Comparison of ENCODE assay signal across 22 cellular contexts in genomic region chr14:73998736-73999135, GRCh38. TPM values are rescaled to one million over a fixed set of nuclear protein-coding genes. Genes with fewer than 3 reads are reported as not detected.
A peak's percentile ranks its signal among the peaks of the same experiment; 100 is the strongest.
DNase-seq lines count a peak whose midpoint lies in the region; ATAC-seq, FAIRE-seq and TF ChIP-seq lines count a peak whose summit lies in the region.
"Had no signal": no experiment of that assay in that cellular context is flagged by ENCODE, and none has a peak within 500 bp of the region (broad histone marks: within the 10 kb centered on the region; RNA-seq: fewer than 3 reads in every experiment).

No MANE protein-coding gene starts in this region.

- H3K27me3 ChIP-seq in mammary epithelial cell (ENCODE audit: insufficient read depth, low read length) (no peaks in the 10 kb centered on the region), HepG2 (ENCODE audit: control insufficient read depth in 1 of 2, insufficient read depth in 2 of 2, low read length in 2 of 2) (no peaks in the 10 kb centered on the region), heart right ventricle (no peaks in the 10 kb centered on the region)

- H3K27me3 Mint-ChIP-seq in MCF 10A (ENCODE audit: insufficient read depth, unreplicated experiment) = no peaks in the 10 kb centered on the region
- no peaks in the 10 kb centered on the region for H3K27me3 Mint-ChIP-seq in nephron progenitor cell (ENCODE audit: low read depth, poor library complexity)

- H3K9me3 Mint-ChIP-seq in MCF 10A (ENCODE audit: unreplicated experiment) = no peaks in the 10 kb centered on the region
- H3K9me3 Mint-ChIP-seq in nephron progenitor cell = no peaks in the 10 kb centered on the region
- H3K9me3 Mint-ChIP-seq: CD8-positive, alpha-beta T cell had no signal

- POLR2A ChIA-PET in MCF 10A (lab: Yijun Ruan, JAX) (no interaction called here), HepG2 (lab: Yijun Ruan, JAX) (interaction anchor here (1.0 to 5.4 kb wide), 4 partner anchors 15 to 147 kb away, joined by 3 to 70 read pairs (median 30); partner anchors contain the start of genes BBOF1, ENTPD5, PTGR2 and ZNF410)

- 0 out of 4 replicates have a peak, but pooled peaks of 1 of the 2 experiments have one; percentile 17 for TF ChIP-seq POLR2A in HepG2 (IDR thresholded peaks at IDR 0.05; ENCODE audit: insufficient read depth in 1 of 2, low read depth in 2 of 2, low read length in 2 of 2)

- ATAC-seq in HepG2 = peak; percentile 3; the same call in 1 of the 3 replicates
- ATAC-seq in heart right ventricle = no peak
- ATAC-seq: CD8-positive, alpha-beta T cell; Panc1 had no signal

- H4K20me1 ChIP-seq in mammary epithelial cell (ENCODE audit: insufficient read depth, low read length) (no peaks in the 10 kb centered on the region), HepG2 (ENCODE audit: insufficient read depth, low read length) (no peaks in the 10 kb centered on the region)

- H3K4me3 ChIP-seq in mammary epithelial cell (replicated peaks in 1 of 3; ENCODE audit: insufficient read depth in 1 of 3, low read depth in 2 of 3, low read length in 3 of 3) (no peak overlapping the region), HepG2 (replicated peaks in 1 of 3; ENCODE audit: insufficient read depth in 1 of 3, low read depth in 2 of 3, low read length in 3 of 3) (peak overlapping the region; percentile 23 to 53 (median 30); a peak in 5 of 6 replicates), heart right ventricle (no peak overlapping the region)

- dilution Hi-C loops in mammary epithelial cell (cut with HindIII; ENCODE audit: low sequenced_read_pairs) = loop anchor here (5.0 kb wide), 1 partner anchor 36 kb away; no protein-coding TSS in a partner anchor

- H3K27ac ChIP-seq in mammary epithelial cell (ENCODE audit: insufficient read depth, low read depth, low read length) = no peak overlapping the region
- H3K27ac ChIP-seq in HepG2 (ENCODE audit: extremely low read length, insufficient read depth, low read length) = peak overlapping the region; percentile 95
- H3K27ac ChIP-seq in heart right ventricle = no peak overlapping the region
- H3K27ac ChIP-seq: KMS-11 had no signal

- H3K9ac ChIP-seq in mammary epithelial cell (ENCODE audit: insufficient read depth, low read length) (no peak overlapping the region), HepG2 (ENCODE audit: insufficient read depth, low read depth, low read length) (peak overlapping the region; percentile 65)
- H3K9ac ChIP-seq: KMS-11 had no signal

- H3K27ac Mint-ChIP-seq in MCF 10A (ENCODE audit: low read depth, unreplicated experiment) (peak overlapping the region; percentile 52), nephron progenitor cell (peak overlapping the region; percentile 77)
- H3K27ac Mint-ChIP-seq: CD8-positive, alpha-beta T cell had no signal

- H3K4me1 Mint-ChIP-seq in MCF 10A (ENCODE audit: insufficient read depth, unreplicated experiment) (no peaks in the 10 kb centered on the region), nephron progenitor cell (peaks cover 36% of the 10 kb centered on the region)

- no peak overlapping the region for H3K4me2 ChIP-seq in mammary epithelial cell (ENCODE audit: insufficient read depth, low read depth, low read length)
- peak overlapping the region; percentile 82 for H3K4me2 ChIP-seq in HepG2 (ENCODE audit: low read depth, low read length)
- H3K4me2 ChIP-seq: KMS-11 had no signal

- intact Hi-C loops in MCF 10A (cut with micrococcal nuclease) = no loop called here
- intact Hi-C loops in mammary epithelial cell (cut with micrococcal nuclease) = no loop called here
- intact Hi-C loops in HepG2 (cut with micrococcal nuclease; ENCODE audit: unreplicated experiment) = loop anchor here (5.0 kb wide), 1 partner anchor 39 kb away; no protein-coding TSS in a partner anchor
- intact Hi-C loops in heart right ventricle (cut with DNase I) = no loop called here

- no peak for TF ChIP-seq CTCF in MCF 10A (IDR thresholded peaks at IDR 0.05; ENCODE audit: unreplicated experiment)
- TF ChIP-seq CTCF in mammary epithelial cell (conservative IDR thresholded peaks at IDR 0.05 in 1 of 2, IDR thresholded peaks at IDR 0.05 in 1 of 2; ENCODE audit: extremely low read depth in 1 of 2, insufficient read depth in 1 of 2, low read depth in 1 of 2, low read length in 2 of 2) = no peak
- no peak for TF ChIP-seq CTCF in HepG2 (CRISPR knock-in tag; IDR thresholded peaks at IDR 0.05)
- no peak for TF ChIP-seq CTCF in nephron progenitor cell (IDR thresholded peaks at IDR 0.05)
- no peak for TF ChIP-seq CTCF in heart right ventricle (IDR thresholded peaks at IDR 0.05)

- BruUV-seq in MCF 10A (replicated peaks; lab: Mats Ljungman, UMichigan) (no TSS peak), mammary epithelial cell (replicated peaks; lab: Mats Ljungman, UMichigan) (no TSS peak), HepG2 (replicated peaks; lab: Mats Ljungman, UMichigan) (no TSS peak)

- H3K4me3 Mint-ChIP-seq in MCF 10A (ENCODE audit: unreplicated experiment) = no peak overlapping the region
- H3K4me3 Mint-ChIP-seq in nephron progenitor cell = no peak overlapping the region
- H3K4me3 Mint-ChIP-seq: CD8-positive, alpha-beta T cell had no signal

- peaks cover 3% of the 10 kb centered on the region for H3K36me3 ChIP-seq in mammary epithelial cell (ENCODE audit: insufficient read depth, low read length)
- peaks cover 3 to 8% of the 10 kb centered on the region in 2 experiments; a peak in 2 of 5 replicates for H3K36me3 ChIP-seq in HepG2 (replicated peaks in 1 of 2; ENCODE audit: control insufficient read depth in 1 of 2, insufficient read depth in 2 of 2, low read length in 2 of 2)
- H3K36me3 ChIP-seq in heart right ventricle = peaks cover 0 to 60% (median 0%) of the 10 kb centered on the region in 9 donors

- H2AFZ ChIP-seq in mammary epithelial cell (ENCODE audit: low read depth, low read length) (no peak overlapping the region), HepG2 (ENCODE audit: low read length) (no peak overlapping the region)

- H3K36me3 Mint-ChIP-seq in MCF 10A (ENCODE audit: insufficient read depth, unreplicated experiment) (peaks cover 34% of the 10 kb centered on the region), nephron progenitor cell (ENCODE audit: low read depth) (peaks cover 27% of the 10 kb centered on the region)

- no peak for FAIRE-seq in HepG2 (lab: Jason Lieb, UNC)
- FAIRE-seq: H1 had no signal

- no peak for DNase-seq in MCF 10A (ENCODE audit: unreplicated experiment)
- DNase-seq in mammary epithelial cell = no peak
- peak; percentile 20 for DNase-seq in HepG2 (ENCODE audit: low spot score)
- DNase-seq in nephron progenitor cell = no peak
- DNase-seq in NCI-H2227 treated with DMSO at 0.1 percent for 48 hours (lab: John Stamatoyannopoulos, UW) = no peak
- DNase-seq in heart right ventricle = no peak
- no peak for DNase-seq in EL
- no peak for DNase-seq in activated CD4-positive, alpha-beta T cell treated with anti-CD3 and anti-CD28 coated beads for 1 hour
- DNase-seq: AML-193; C1 segment of cervical spinal cord; Calu3; CD8-positive, alpha-beta T cell; GF-D8; IMR-90; NCI-H1105 treated with DMSO at 0.1 percent for 48 hours; NCI-H1694; NCI-H2171; NCI-H524 treated with DMSO at 0.1 percent for 48 hours; NCI-H82 had no signal

- H3K4me1 ChIP-seq in mammary epithelial cell (ENCODE audit: insufficient read depth, low read length) (no peaks in the 10 kb centered on the region), HepG2 (ENCODE audit: insufficient read depth, low read length) (peaks cover 73% of the 10 kb centered on the region), heart right ventricle (no peaks in the 10 kb centered on the region)

- in situ Hi-C loops in mammary epithelial cell (cut with MboI; ENCODE audit: low sequenced_read_pairs in 2 of 2) = no loop called here
- in situ Hi-C loops in HepG2 (cut with HindIII; ENCODE audit: extremely low pct_ligation_motif_present, low pct_unique_long_range_greater_than_20kb) = no loop called here

- H3K79me2 ChIP-seq in mammary epithelial cell (ENCODE audit: insufficient read depth, low read length) = no peaks in the 10 kb centered on the region
- peaks cover 2% of the 10 kb centered on the region for H3K79me2 ChIP-seq in HepG2 (ENCODE audit: insufficient read depth, low read length)

- CTCF ChIA-PET in MCF 10A (lab: Yijun Ruan, JAX) = interaction anchor here (1.3 kb wide), 1 partner anchor 22 kb away, joined by 4 read pairs; no protein-coding TSS in a partner anchor
- CTCF ChIA-PET in mammary epithelial cell (lab: Charles Lee; ENCODE audit: low non-redundant PET) = no interaction called here
- CTCF ChIA-PET in HepG2 (lab: Yijun Ruan, JAX; ENCODE audit: low intra/inter-chr PET ratio, low total read pairs) = no interaction called here

- H3K9me3 ChIP-seq in mammary epithelial cell (replicated peaks; ENCODE audit: insufficient read depth, low read length) = no peaks in the 10 kb centered on the region
- no peaks in the 10 kb centered on the region for H3K9me3 ChIP-seq in HepG2 (ENCODE audit: low read length)
- H3K9me3 ChIP-seq in heart right ventricle = no peaks in the 10 kb centered on the region

- TF ChIP-seq RAD21 in HepG2 (CRISPR knock-in tag; IDR thresholded peaks at IDR 0.05) = no peak

- 92% methylated on average over 2 of the region's 2 CpGs for WGBS in mammary epithelial cell (ENCODE audit: low coverage, missing lambda C conversion rate)
- WGBS in HepG2 (ENCODE audit: low lambda C conversion rate) = 8% methylated on average over 2 of the region's 2 CpGs
- WGBS in heart right ventricle, 2 donors = 92 to 94% methylated on average over 2 of the region's 2 CpGs

- no peak for TF ChIP-seq EP300 in HepG2 (IDR thresholded peaks at IDR 0.05; ENCODE audit: low read depth in 2 of 2, low read length in 2 of 2)
- no peak for TF ChIP-seq EP300 in HepG2 (CRISPR knock-in tag; IDR thresholded peaks at IDR 0.05; ENCODE audit: borderline replicate concordance)

RNA-seq across cellular contexts. Expression of gene ENTPD5, which starts 20.4 kb away (rescaled TPM):
- total RNA-seq in MCF 10A (2022) (13.9 and 15.8 TPM in 2 replicates), mammary epithelial cell (10 to 100 TPM; 16.0 to 19.5 TPM), HepG2 (2016; rRNA removed; fragmentation: Illumina TruSeq; extraction: Trizol) (20.6 and 33.8 TPM in 2 replicates), heart right ventricle (1 to 10 TPM; 6.5 to 10.0 (median 8.2) TPM)
- polyA plus RNA-seq in mammary epithelial cell (7.8 TPM), HepG2 (2011; rRNA removed) (43.3 and 58.7 TPM in 2 replicates), heart right ventricle (1 to 10 TPM; 3.8 to 5.8 TPM)
- 12.0 TPM for polyA minus RNA-seq in mammary epithelial cell
- total RNA-seq in HepG2 (2016; cell fraction: cytosol; rRNA removed; fragmentation: Illumina TruSeq; extraction: Trizol; ENCODE audit: low read depth) = 8.7 and 9.9 TPM in 2 replicates
- 18.9 and 34.1 TPM in 2 replicates for total RNA-seq in HepG2 (2016; cell fraction: insoluble cytoplasmic fraction; rRNA removed; fragmentation: Illumina TruSeq; extraction: Trizol)
- 21.4 and 21.9 TPM in 2 replicates for total RNA-seq in HepG2 (2016; cell fraction: membrane; rRNA removed; fragmentation: Illumina TruSeq; extraction: Trizol)
- total RNA-seq in HepG2 (2016; cell fraction: nucleus; rRNA removed; fragmentation: Illumina TruSeq; extraction: Trizol) = 60.3 and 65.0 TPM in 2 replicates
- polyA plus RNA-seq in HepG2 (2011; cell fraction: cytosol; rRNA removed) = 20.6 and 34.1 TPM in 2 replicates
- polyA plus RNA-seq in HepG2 (2011; cell fraction: nucleus; rRNA removed) = 125 and 138 TPM in 2 replicates
- polyA plus RNA-seq in HepG2 (2012) = 44.7 and 56.4 TPM in 2 replicates
- polyA plus RNA-seq in HepG2 (2016; cell fraction: cytosol; fragmentation: Illumina TruSeq; extraction: Trizol; ENCODE audit: low read depth) = 8.2 and 9.3 TPM in 2 replicates
- polyA plus RNA-seq in HepG2 (2016; cell fraction: insoluble cytoplasmic fraction; fragmentation: Illumina TruSeq; extraction: Trizol; ENCODE audit: low read depth) = 13.6 and 15.1 TPM in 2 replicates
- polyA plus RNA-seq in HepG2 (2016; cell fraction: membrane; fragmentation: Illumina TruSeq; extraction: Trizol; ENCODE audit: low read depth) = 13.7 and 13.9 TPM in 2 replicates
- polyA plus RNA-seq in HepG2 (2016; cell fraction: nucleus; fragmentation: Illumina TruSeq; extraction: Trizol; ENCODE audit: insufficient read depth, low read depth) = 70.5 and 71.0 TPM in 2 replicates
- 11.3 and 88.1 TPM in 2 replicates for polyA minus RNA-seq in HepG2 (2011; rRNA and poly(A)+ RNA removed; ENCODE audit: low replicate concordance)
- polyA minus RNA-seq in HepG2 (2011; cell fraction: cytosol; rRNA and poly(A)+ RNA removed) = 23.7 and 30.1 TPM in 2 replicates
- polyA minus RNA-seq in HepG2 (2011; cell fraction: nucleus; rRNA and poly(A)+ RNA removed) = 123 and 189 TPM in 2 replicates

RNA-seq across cellular contexts. Expression of gene BBOF1, which starts 20.4 kb away (rescaled TPM):
- total RNA-seq in MCF 10A (2022) (2.0 and 4.2 TPM in 2 replicates), mammary epithelial cell (1 to 10 TPM; 2.4 to 7.2 TPM), HepG2 (2016; rRNA removed; fragmentation: Illumina TruSeq; extraction: Trizol) (2.3 and 2.4 TPM in 2 replicates), heart right ventricle (1 to 10 TPM; 1.8 to 5.9 (median 3.4) TPM)
- polyA plus RNA-seq in mammary epithelial cell (0.90 TPM), HepG2 (2011; rRNA removed) (1.6 and 1.7 TPM in 2 replicates), heart right ventricle (1 to 10 TPM; 3.1 to 5.4 TPM)
- polyA minus RNA-seq in mammary epithelial cell = 0.31 TPM
- 2.3 and 2.8 TPM in 2 replicates for total RNA-seq in HepG2 (2016; cell fraction: cytosol; rRNA removed; fragmentation: Illumina TruSeq; extraction: Trizol; ENCODE audit: low read depth)
- total RNA-seq in HepG2 (2016; cell fraction: insoluble cytoplasmic fraction; rRNA removed; fragmentation: Illumina TruSeq; extraction: Trizol) = 1.8 and 2.4 TPM in 2 replicates
- total RNA-seq in HepG2 (2016; cell fraction: membrane; rRNA removed; fragmentation: Illumina TruSeq; extraction: Trizol) = 3.5 and 4.3 TPM in 2 replicates
- total RNA-seq in HepG2 (2016; cell fraction: nucleus; rRNA removed; fragmentation: Illumina TruSeq; extraction: Trizol) = 3.3 and 4.4 TPM in 2 replicates
- 0.32 and 0.59 TPM in 2 replicates for polyA plus RNA-seq in HepG2 (2011; cell fraction: cytosol; rRNA removed)
- polyA plus RNA-seq in HepG2 (2011; cell fraction: nucleus; rRNA removed) = 1.3 and 2.0 TPM in 2 replicates
- polyA plus RNA-seq in HepG2 (2012) = 1.9 and 2.4 TPM in 2 replicates
- polyA plus RNA-seq in HepG2 (2016; cell fraction: cytosol; fragmentation: Illumina TruSeq; extraction: Trizol; ENCODE audit: low read depth) = 2.9 and 4.4 TPM in 2 replicates
- polyA plus RNA-seq in HepG2 (2016; cell fraction: insoluble cytoplasmic fraction; fragmentation: Illumina TruSeq; extraction: Trizol; ENCODE audit: low read depth) = 3.3 and 4.4 TPM in 2 replicates
- 3.2 and 3.7 TPM in 2 replicates for polyA plus RNA-seq in HepG2 (2016; cell fraction: membrane; fragmentation: Illumina TruSeq; extraction: Trizol; ENCODE audit: low read depth)
- 3.8 and 4.5 TPM in 2 replicates for polyA plus RNA-seq in HepG2 (2016; cell fraction: nucleus; fragmentation: Illumina TruSeq; extraction: Trizol; ENCODE audit: insufficient read depth, low read depth)
- 0.54 and 0.60 TPM in 2 replicates for polyA minus RNA-seq in HepG2 (2011; rRNA and poly(A)+ RNA removed; ENCODE audit: low replicate concordance)
- 0.44 and 0.49 TPM in 2 replicates for polyA minus RNA-seq in HepG2 (2011; cell fraction: cytosol; rRNA and poly(A)+ RNA removed)
- polyA minus RNA-seq in HepG2 (2011; cell fraction: nucleus; rRNA and poly(A)+ RNA removed) = 2.8 and 4.2 TPM in 2 replicates

RNA-seq across cellular contexts. Expression of gene COQ6, which starts 48.6 kb away (rescaled TPM):
- total RNA-seq in MCF 10A (2022) (25.0 and 25.5 TPM in 2 replicates), mammary epithelial cell (10 to 100 TPM; 20.0 to 22.6 TPM), HepG2 (2016; rRNA removed; fragmentation: Illumina TruSeq; extraction: Trizol) (18.1 and 18.9 TPM in 2 replicates), heart right ventricle (10 to 100 TPM; 29.4 to 52.2 (median 48.0) TPM)
- polyA plus RNA-seq in mammary epithelial cell (23.3 TPM), HepG2 (2011; rRNA removed) (33.1 and 34.7 TPM in 2 replicates), heart right ventricle (10 to 100 TPM; 32.6 to 33.6 TPM)
- not detected for polyA minus RNA-seq in mammary epithelial cell
- total RNA-seq in HepG2 (2016; cell fraction: cytosol; rRNA removed; fragmentation: Illumina TruSeq; extraction: Trizol; ENCODE audit: low read depth) = 4.9 and 6.7 TPM in 2 replicates
- 19.5 and 20.6 TPM in 2 replicates for total RNA-seq in HepG2 (2016; cell fraction: insoluble cytoplasmic fraction; rRNA removed; fragmentation: Illumina TruSeq; extraction: Trizol)
- 6.1 and 6.3 TPM in 2 replicates for total RNA-seq in HepG2 (2016; cell fraction: membrane; rRNA removed; fragmentation: Illumina TruSeq; extraction: Trizol)
- 19.6 and 22.2 TPM in 2 replicates for total RNA-seq in HepG2 (2016; cell fraction: nucleus; rRNA removed; fragmentation: Illumina TruSeq; extraction: Trizol)
- polyA plus RNA-seq in HepG2 (2011; cell fraction: cytosol; rRNA removed) = 22.9 and 26.9 TPM in 2 replicates
- polyA plus RNA-seq in HepG2 (2011; cell fraction: nucleus; rRNA removed) = 52.0 and 58.6 TPM in 2 replicates
- polyA plus RNA-seq in HepG2 (2012) = 11.7 and 19.1 TPM in 2 replicates
- 2.3 TPM in 2 replicates for polyA plus RNA-seq in HepG2 (2016; cell fraction: cytosol; fragmentation: Illumina TruSeq; extraction: Trizol; ENCODE audit: low read depth)
- polyA plus RNA-seq in HepG2 (2016; cell fraction: insoluble cytoplasmic fraction; fragmentation: Illumina TruSeq; extraction: Trizol; ENCODE audit: low read depth) = 14.0 and 16.4 TPM in 2 replicates
- polyA plus RNA-seq in HepG2 (2016; cell fraction: membrane; fragmentation: Illumina TruSeq; extraction: Trizol; ENCODE audit: low read depth) = 3.9 TPM in 2 replicates
- 36.1 and 42.5 TPM in 2 replicates for polyA plus RNA-seq in HepG2 (2016; cell fraction: nucleus; fragmentation: Illumina TruSeq; extraction: Trizol; ENCODE audit: insufficient read depth, low read depth)
- 24.3 and 47.1 TPM in 2 replicates for polyA minus RNA-seq in HepG2 (2011; rRNA and poly(A)+ RNA removed; ENCODE audit: low replicate concordance)
- 6.3 and 6.9 TPM in 2 replicates for polyA minus RNA-seq in HepG2 (2011; cell fraction: cytosol; rRNA and poly(A)+ RNA removed)
- polyA minus RNA-seq in HepG2 (2011; cell fraction: nucleus; rRNA and poly(A)+ RNA removed) = 31.8 and 33.1 TPM in 2 replicates

RNA-seq across cellular contexts. Expression of gene FAM161B, which starts 48.8 kb away (rescaled TPM):
- total RNA-seq in MCF 10A (2022) (2.1 and 3.0 TPM in 2 replicates), mammary epithelial cell (1 to 10 TPM; 3.5 to 4.0 TPM), HepG2 (2016; rRNA removed; fragmentation: Illumina TruSeq; extraction: Trizol) (1.6 and 2.0 TPM in 2 replicates), heart right ventricle (1 to 10 TPM; 2.9 to 6.5 (median 4.2) TPM)
- polyA plus RNA-seq in mammary epithelial cell (1.5 TPM), HepG2 (2011; rRNA removed) (1.6 and 2.0 TPM in 2 replicates), heart right ventricle (1 to 10 TPM; 1.5 to 3.3 TPM)
- 0.62 TPM for polyA minus RNA-seq in mammary epithelial cell
- 0.51 and 0.53 TPM in 2 replicates for total RNA-seq in HepG2 (2016; cell fraction: cytosol; rRNA removed; fragmentation: Illumina TruSeq; extraction: Trizol; ENCODE audit: low read depth)
- total RNA-seq in HepG2 (2016; cell fraction: insoluble cytoplasmic fraction; rRNA removed; fragmentation: Illumina TruSeq; extraction: Trizol) = 1.9 and 2.1 TPM in 2 replicates
- total RNA-seq in HepG2 (2016; cell fraction: membrane; rRNA removed; fragmentation: Illumina TruSeq; extraction: Trizol) = 1.0 TPM in 2 replicates
- total RNA-seq in HepG2 (2016; cell fraction: nucleus; rRNA removed; fragmentation: Illumina TruSeq; extraction: Trizol) = 2.6 and 3.0 TPM in 2 replicates
- 0.97 and 1.2 TPM in 2 replicates for polyA plus RNA-seq in HepG2 (2011; cell fraction: cytosol; rRNA removed)
- 1.7 and 2.2 TPM in 2 replicates for polyA plus RNA-seq in HepG2 (2011; cell fraction: nucleus; rRNA removed)
- polyA plus RNA-seq in HepG2 (2012) = 2.0 and 2.8 TPM in 2 replicates
- polyA plus RNA-seq in HepG2 (2016; cell fraction: cytosol; fragmentation: Illumina TruSeq; extraction: Trizol; ENCODE audit: low read depth) = 0.33 and 0.36 TPM in 2 replicates
- 1.6 and 1.7 TPM in 2 replicates for polyA plus RNA-seq in HepG2 (2016; cell fraction: insoluble cytoplasmic fraction; fragmentation: Illumina TruSeq; extraction: Trizol; ENCODE audit: low read depth)
- polyA plus RNA-seq in HepG2 (2016; cell fraction: membrane; fragmentation: Illumina TruSeq; extraction: Trizol; ENCODE audit: low read depth) = 0.49 and 0.65 TPM in 2 replicates
- 1.6 and 2.7 TPM in 2 replicates for polyA plus RNA-seq in HepG2 (2016; cell fraction: nucleus; fragmentation: Illumina TruSeq; extraction: Trizol; ENCODE audit: insufficient read depth, low read depth)
- 0.82 and 2.3 TPM in 2 replicates for polyA minus RNA-seq in HepG2 (2011; rRNA and poly(A)+ RNA removed; ENCODE audit: low replicate concordance)
- 1.3 and 1.8 TPM in 2 replicates for polyA minus RNA-seq in HepG2 (2011; cell fraction: cytosol; rRNA and poly(A)+ RNA removed)
- polyA minus RNA-seq in HepG2 (2011; cell fraction: nucleus; rRNA and poly(A)+ RNA removed) = 6.4 and 6.8 TPM in 2 replicates

Comparison
In these comparisons a context has a peak if more than half of its experiments do, and no peak if none do; other contexts are left out.
1. H3K4me3 ChIP-seq: peak in HepG2 (3 of 3); none in mammary epithelial cell (0 of 3) and heart right ventricle (0 of 10).